Comparison of ENCODE assay signal across 9 cellular contexts in genomic region chr10:84097787-84098353, GRCh38. TPM values are rescaled to one million over a fixed set of nuclear protein-coding genes. Genes with fewer than 3 reads are reported as not detected.
DNase-seq lines count a peak whose midpoint lies in the region; ATAC-seq and TF ChIP-seq lines count a peak whose summit lies in the region.
"Had no signal": no experiment of that assay in that cellular context is flagged by ENCODE, and none has a peak within 500 bp of the region (broad histone marks: within the 10 kb centered on the region; RNA-seq: fewer than 3 reads in every experiment).

No MANE protein-coding gene starts in this region.

- H3K4me2 ChIP-seq in PC-3 (ENCODE audit: low read length) = no peak overlapping the region

- H3K4me3 ChIP-seq in GM12875 (ENCODE audit: low read depth, low read length) (no peak overlapping the region), PC-3 (ENCODE audit: low read length) (no peak overlapping the region), foreskin fibroblast (ENCODE audit: low read depth in 1 of 2, low read length in 2 of 2) (no peak overlapping the region)

- no peaks in the 10 kb centered on the region for H3K36me3 ChIP-seq in PC-3 (ENCODE audit: low read depth, low read length)

- no peaks in the 10 kb centered on the region for H4K20me1 ChIP-seq in PC-3 (ENCODE audit: low read length)

- H3K79me2 ChIP-seq in PC-3 (ENCODE audit: low read length) = no peaks in the 10 kb centered on the region

- no peak overlapping the region for H3K27ac ChIP-seq in PC-3 (ENCODE audit: low read length)

- H2AFZ ChIP-seq in PC-3 (ENCODE audit: low read length) = no peak overlapping the region

- no peak overlapping the region for H3K9ac ChIP-seq in PC-3 (ENCODE audit: low read length)

- in situ Hi-C loops in ACHN (cut with HindIII; ENCODE audit: low pct_ligation_motif_present, low pct_unique_long_range_greater_than_20kb, low sequenced_read_pairs) = no loop called here

- H3K4me1 ChIP-seq in PC-3 (ENCODE audit: insufficient read depth, low read length) = no peaks in the 10 kb centered on the region

- DNase-seq in ACHN (peak; percentile 46), PC-3 (peak; percentile 19), foreskin fibroblast (peak in 1 of 2 donors; percentile 21)
- no peak for DNase-seq in activated CD4-positive, alpha-beta T cell treated with anti-CD3 and anti-CD28 coated beads, Interleukin-2, amount 50 U/mL, for 1 hour
- DNase-seq: amygdala had no signal

- POLR2A ChIA-PET in PC-3 (lab: Charles Lee; ENCODE audit: unreplicated experiment) = interaction anchor here (0.5 kb wide), 1 partner anchor 1971 kb away, joined by 3 read pairs; no protein-coding TSS in a partner anchor

- ATAC-seq in PC-3 (no peak), GM21515 (IDR thresholded peaks at IDR 0.05; ENCODE audit: unreplicated experiment) (no peak), HG02588 (IDR thresholded peaks at IDR 0.05; ENCODE audit: unreplicated experiment) (no peak), GM19463 (IDR thresholded peaks at IDR 0.05; ENCODE audit: unreplicated experiment) (no peak)

- TF ChIP-seq CTCF in GM12875 (IDR thresholded peaks at IDR 0.05; ENCODE audit: borderline replicate concordance, insufficient read depth, low read depth, low read length) (peak; percentile 45; the same call in 1 of the 2 replicates), PC-3 (conservative IDR thresholded peaks at IDR 0.05; ENCODE audit: low read depth, low read length) (peak; percentile 71), foreskin fibroblast (IDR thresholded peaks at IDR 0.05; ENCODE audit: low read depth, low read length) (peak; percentile 49)

- BruUV-seq in PC-3 (replicated peaks; lab: Mats Ljungman, UMichigan) = no TSS peak

- no peaks in the 10 kb centered on the region for H3K9me2 ChIP-seq in PC-3 (replicated peaks; ENCODE audit: low read length)

- intact Hi-C loops in PC-3 (cut with micrococcal nuclease) = no loop called here

- CTCF ChIA-PET in PC-3 (lab: Charles Lee) = no interaction called here

- H3K27me3 ChIP-seq in PC-3 (ENCODE audit: low read length) = no peaks in the 10 kb centered on the region

- no peaks in the 10 kb centered on the region for H3K9me3 ChIP-seq in PC-3 (ENCODE audit: low read length)

- no peaks in the 10 kb centered on the region for H3F3A ChIP-seq in PC-3 (ENCODE audit: low read length, unreplicated experiment)

RNA-seq across cellular contexts. Expression of gene GHITM, which starts 41.4 kb away (rescaled TPM):
- 187 and 211 TPM in 2 replicates for total RNA-seq in PC-3 (2014; rRNA removed)
